Comparison of ENCODE assay signal across 8 cellular contexts in the genomic region with DNA sequence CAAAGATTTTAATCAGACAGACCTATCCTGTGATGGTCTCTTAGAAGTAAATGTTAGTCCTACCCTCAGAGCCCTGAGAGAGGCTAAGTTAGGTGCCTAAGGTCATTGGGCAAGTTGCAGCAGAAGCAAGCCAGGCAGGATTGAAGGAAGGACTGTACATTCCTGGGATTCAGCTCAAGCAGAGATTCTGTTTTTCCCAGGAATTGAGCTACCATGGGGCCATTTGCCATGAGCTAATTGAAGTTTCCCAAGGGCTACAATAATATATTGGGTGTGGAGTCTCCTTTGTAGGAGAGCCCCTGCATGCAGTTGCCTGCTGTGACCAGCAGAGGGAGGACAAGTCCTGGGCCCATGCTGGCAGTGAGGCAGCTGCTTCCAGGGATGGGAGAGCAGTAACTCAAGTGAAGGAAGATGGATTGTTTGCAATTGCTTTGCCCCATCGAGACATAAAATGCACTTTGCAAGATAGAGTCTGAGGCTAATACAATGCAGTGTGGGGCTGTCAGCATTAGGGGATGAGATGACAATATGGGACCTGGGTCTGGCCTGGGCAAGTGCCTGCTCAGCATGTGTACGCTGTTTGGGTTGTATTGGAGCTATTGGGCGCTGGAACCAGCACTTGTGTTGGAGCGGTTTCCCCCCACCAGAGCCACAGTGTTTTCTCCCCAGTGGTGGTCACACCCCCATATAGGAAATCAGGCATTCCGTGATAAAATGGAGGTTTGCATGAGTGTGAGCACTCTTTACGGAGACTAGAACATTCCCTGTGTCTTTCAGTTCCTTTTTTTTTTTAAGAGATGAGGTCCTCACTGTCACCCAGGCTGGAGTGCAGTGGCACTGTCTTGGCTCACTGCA. TPM values are rescaled to one million over a fixed set of nuclear protein-coding genes. Genes with fewer than 3 reads are reported as not detected.
DNase-seq lines count a peak whose midpoint lies in the region; ATAC-seq and TF ChIP-seq lines count a peak whose summit lies in the region.

No MANE protein-coding gene starts in this region.

- no peaks in the 10 kb centered on the region for H3K27me3 Mint-ChIP-seq in nephron (ENCODE audit: low read depth)
- H3K27me3 Mint-ChIP-seq in stimulated activated naive B cell treated with anti-CD40 and anti-IgM and Interleukin-4, amounts not matched to agents 10 μg/mL and 1 μg/mL and 100 μg/mL, for 72 hours, result no peaks in the 10 kb centered on the region

- peak overlapping the region in 1 of 3 experiments; percentile 17 for H3K4me3 Mint-ChIP-seq in nephron
- H3K4me3 Mint-ChIP-seq in stimulated activated naive B cell treated with anti-CD40 and anti-IgM and Interleukin-4, amounts not matched to agents 10 μg/mL and 1 μg/mL and 100 μg/mL, for 72 hours, result no peak overlapping the region

- no peak overlapping the region for H3K27ac ChIP-seq in esophagus squamous epithelium

- no peaks in the 10 kb centered on the region for H3K9me3 Mint-ChIP-seq in nephron
- no peaks in the 10 kb centered on the region for H3K9me3 Mint-ChIP-seq in stimulated activated naive B cell treated with anti-CD40 and anti-IgM and Interleukin-4, amounts not matched to agents 10 μg/mL and 1 μg/mL and 100 μg/mL, for 72 hours

- TF ChIP-seq CTCF in esophagus squamous epithelium (IDR thresholded peaks at IDR 0.05) (peak; percentile 95 to 99 (median 98)), nephron (IDR thresholded peaks at IDR 0.05; ENCODE audit: unreplicated experiment in 3 of 3) (peak; percentile 97 to 99 (median 99))

- DNase-seq in NCI-H524 (lab: John Stamatoyannopoulos, UW) (peak; percentile 47 to 71), NCI-H524 treated with DMSO at 0.1 percent for 48 hours (lab: John Stamatoyannopoulos, UW) (no peak), HuH-7 (ENCODE audit: low spot score) (peak; percentile 98), OCI-M1 (lab: John Stamatoyannopoulos, UW) (peak; percentile 80), activated T-cell treated with anti-CD3 and anti-CD28 coated beads for 4 hours (peak; percentile 66), esophagus squamous epithelium (lab: John Stamatoyannopoulos, UW) (no peak)
- peak; percentile 61 for DNase-seq in stimulated activated naive B cell treated with anti-CD40 and anti-IgM and Interleukin-4, amounts not matched to agents 10 μg/mL and 1 μg/mL and 100 μg/mL, for 72 hours

- H3K36me3 Mint-ChIP-seq in nephron (ENCODE audit: low read depth), result peaks cover 19% of the 10 kb centered on the region
- H3K36me3 Mint-ChIP-seq in stimulated activated naive B cell treated with anti-CD40 and anti-IgM and Interleukin-4, amounts not matched to agents 10 μg/mL and 1 μg/mL and 100 μg/mL, for 72 hours, result no peaks in the 10 kb centered on the region

- H3K9me3 ChIP-seq in esophagus squamous epithelium, result no peaks in the 10 kb centered on the region

- 60 to 75% methylated on average over 4 to 6 of the region's 6 CpGs for WGBS in esophagus squamous epithelium, 2 donors

- H3K27me3 ChIP-seq in esophagus squamous epithelium, result no peaks in the 10 kb centered on the region

- peaks cover 0 to 14% (median 0%) of the 10 kb centered on the region in 3 donors for H3K36me3 ChIP-seq in esophagus squamous epithelium

- H3K4me1 ChIP-seq in esophagus squamous epithelium, result peaks cover 0 to 19% (median 0%) of the 10 kb centered on the region in 3 donors

- H3K4me1 Mint-ChIP-seq in nephron, result peaks cover 36% of the 10 kb centered on the region
- peaks cover 31 to 42% of the 10 kb centered on the region in 2 donors for H3K4me1 Mint-ChIP-seq in stimulated activated naive B cell treated with anti-CD40 and anti-IgM and Interleukin-4, amounts not matched to agents 10 μg/mL and 1 μg/mL and 100 μg/mL, for 72 hours

- peak; percentile 58 to 64 for ATAC-seq in stimulated activated naive B cell treated with anti-CD40 and anti-IgM and Interleukin-4, amounts not matched to agents 10 μg/mL and 1 μg/mL and 100 μg/mL, for 72 hours (replicated peaks)

- intact Hi-C loops in esophagus squamous epithelium (cut with DNase I), result loop anchor here (10.0 kb wide), 1 partner anchor 95 kb away; no protein-coding TSS in a partner anchor

- no peak overlapping the region for H3K4me3 ChIP-seq in esophagus squamous epithelium

- TF ChIP-seq POLR2A in esophagus squamous epithelium (IDR thresholded peaks at IDR 0.05), result no peak

- peak overlapping the region; percentile 4 to 69 (median 17) for H3K27ac Mint-ChIP-seq in nephron
- H3K27ac Mint-ChIP-seq in stimulated activated naive B cell treated with anti-CD40 and anti-IgM and Interleukin-4, amounts not matched to agents 10 μg/mL and 1 μg/mL and 100 μg/mL, for 72 hours, result no peak overlapping the region

RNA-seq across cellular contexts. Expression of a gene that starts 27.9 kb away (rescaled TPM):
- total RNA-seq in esophagus squamous epithelium, result 1 to 10 TPM in 1 of 4 donors, under 1 TPM in 3; 0.44 to 2.2 (median 0.72) TPM

RNA-seq across cellular contexts. Expression of a gene that starts 29.6 kb away (rescaled TPM):
- total RNA-seq in esophagus squamous epithelium, result 10 to 100 TPM; 50.8 to 76.5 (median 73.7) TPM

RNA-seq across cellular contexts. Expression of a gene that starts 46.9 kb away (rescaled TPM):
- 10 to 100 TPM in 2 of 4 donors, 1 to 10 TPM in 2; 9.8 to 22.5 (median 10.2) TPM for total RNA-seq in esophagus squamous epithelium

Comparison
In these comparisons a context has a peak if more than half of its experiments do, and no peak if none do; other contexts are left out.
1. DNase-seq: peak in NCI-H524 (2 of 2), HuH-7 (single experiment), OCI-M1 (single experiment), activated T-cell treated with anti-CD3 and anti-CD28 coated beads for 4 hours (single experiment) and stimulated activated naive B cell treated with anti-CD40 and anti-IgM and Interleukin-4, amounts not matched to agents 10 μg/mL and 1 μg/mL and 100 μg/mL, for 72 hours (single experiment); none in NCI-H524 treated with DMSO at 0.1 percent for 48 hours (single experiment) and esophagus squamous epithelium (single experiment).